11 cellular contexts compared by ENCODE assay signal in the genomic region with DNA sequence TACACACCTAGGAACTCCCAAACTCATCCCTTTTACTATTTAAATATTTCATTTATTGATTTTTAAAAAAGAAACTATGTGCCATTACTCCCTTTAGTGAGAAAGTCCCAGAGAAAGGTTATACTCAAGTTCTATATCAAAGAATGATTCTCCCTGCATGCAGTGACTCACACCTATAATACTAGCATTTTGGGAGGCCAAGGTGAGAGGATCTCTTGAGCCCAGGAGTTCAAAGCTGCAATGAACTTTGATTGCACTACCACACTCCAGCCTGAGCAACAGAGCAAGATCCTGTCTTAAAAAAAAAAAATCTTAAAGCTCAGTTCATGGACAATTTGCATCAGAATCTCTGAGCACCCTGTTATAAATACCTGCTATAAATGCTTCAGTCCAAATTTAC.
"Had no signal": no experiment of that assay in that cellular context is flagged by ENCODE, and none has a peak within 500 bp of the region (broad histone marks: within the 10 kb centered on the region; RNA-seq: fewer than 3 reads in every experiment).

No MANE protein-coding gene starts in this region.

- H3K4me1 ChIP-seq: ascending aorta, lower lobe of right lung, pancreas, tibial nerve had no signal

- H3K27me3 ChIP-seq: ascending aorta, pancreas, tibial nerve had no signal

- FAIRE-seq: bronchial epithelial cell, endometrium, pancreas had no signal

- H3K27me3 Mint-ChIP-seq: activated naive CD8-positive, alpha-beta T cell treated with anti-CD3 and anti-CD28 coated beads, Interleukin-2, amount 10 ng/mL, durations not matched to agents 7 days and 5 days had no signal

- ATAC-seq: esophagus mucosa, lower lobe of right lung, pancreas had no signal

- H3K36me3 ChIP-seq: ascending aorta, lower lobe of right lung, pancreas, tibial nerve had no signal

- H3K9me3 ChIP-seq: pancreas had no signal

- DNase-seq: glutamatergic neuron, lower lobe of right lung, midbrain, pancreas, SIG-M5 had no signal

- H3K27ac ChIP-seq: ascending aorta, lower lobe of right lung, pancreas, tibial nerve had no signal

- H3K4me3 ChIP-seq: ascending aorta, lower lobe of right lung, pancreas, tibial nerve had no signal
